ENCODE assay signal across 1 cellular context in genomic region chr9:127897194-127897692, GRCh38.
A peak's percentile ranks its signal among the peaks of the same experiment; 100 is the strongest.
TF ChIP-seq lines count a peak whose summit lies in the region.

No MANE protein-coding gene starts in this region.

TF ChIP-seq in K562, 482 proteins besides CTCF, POLR2A, EP300 and RAD21 (continued from another document):
- TF ChIP-seq, protein P1, sequence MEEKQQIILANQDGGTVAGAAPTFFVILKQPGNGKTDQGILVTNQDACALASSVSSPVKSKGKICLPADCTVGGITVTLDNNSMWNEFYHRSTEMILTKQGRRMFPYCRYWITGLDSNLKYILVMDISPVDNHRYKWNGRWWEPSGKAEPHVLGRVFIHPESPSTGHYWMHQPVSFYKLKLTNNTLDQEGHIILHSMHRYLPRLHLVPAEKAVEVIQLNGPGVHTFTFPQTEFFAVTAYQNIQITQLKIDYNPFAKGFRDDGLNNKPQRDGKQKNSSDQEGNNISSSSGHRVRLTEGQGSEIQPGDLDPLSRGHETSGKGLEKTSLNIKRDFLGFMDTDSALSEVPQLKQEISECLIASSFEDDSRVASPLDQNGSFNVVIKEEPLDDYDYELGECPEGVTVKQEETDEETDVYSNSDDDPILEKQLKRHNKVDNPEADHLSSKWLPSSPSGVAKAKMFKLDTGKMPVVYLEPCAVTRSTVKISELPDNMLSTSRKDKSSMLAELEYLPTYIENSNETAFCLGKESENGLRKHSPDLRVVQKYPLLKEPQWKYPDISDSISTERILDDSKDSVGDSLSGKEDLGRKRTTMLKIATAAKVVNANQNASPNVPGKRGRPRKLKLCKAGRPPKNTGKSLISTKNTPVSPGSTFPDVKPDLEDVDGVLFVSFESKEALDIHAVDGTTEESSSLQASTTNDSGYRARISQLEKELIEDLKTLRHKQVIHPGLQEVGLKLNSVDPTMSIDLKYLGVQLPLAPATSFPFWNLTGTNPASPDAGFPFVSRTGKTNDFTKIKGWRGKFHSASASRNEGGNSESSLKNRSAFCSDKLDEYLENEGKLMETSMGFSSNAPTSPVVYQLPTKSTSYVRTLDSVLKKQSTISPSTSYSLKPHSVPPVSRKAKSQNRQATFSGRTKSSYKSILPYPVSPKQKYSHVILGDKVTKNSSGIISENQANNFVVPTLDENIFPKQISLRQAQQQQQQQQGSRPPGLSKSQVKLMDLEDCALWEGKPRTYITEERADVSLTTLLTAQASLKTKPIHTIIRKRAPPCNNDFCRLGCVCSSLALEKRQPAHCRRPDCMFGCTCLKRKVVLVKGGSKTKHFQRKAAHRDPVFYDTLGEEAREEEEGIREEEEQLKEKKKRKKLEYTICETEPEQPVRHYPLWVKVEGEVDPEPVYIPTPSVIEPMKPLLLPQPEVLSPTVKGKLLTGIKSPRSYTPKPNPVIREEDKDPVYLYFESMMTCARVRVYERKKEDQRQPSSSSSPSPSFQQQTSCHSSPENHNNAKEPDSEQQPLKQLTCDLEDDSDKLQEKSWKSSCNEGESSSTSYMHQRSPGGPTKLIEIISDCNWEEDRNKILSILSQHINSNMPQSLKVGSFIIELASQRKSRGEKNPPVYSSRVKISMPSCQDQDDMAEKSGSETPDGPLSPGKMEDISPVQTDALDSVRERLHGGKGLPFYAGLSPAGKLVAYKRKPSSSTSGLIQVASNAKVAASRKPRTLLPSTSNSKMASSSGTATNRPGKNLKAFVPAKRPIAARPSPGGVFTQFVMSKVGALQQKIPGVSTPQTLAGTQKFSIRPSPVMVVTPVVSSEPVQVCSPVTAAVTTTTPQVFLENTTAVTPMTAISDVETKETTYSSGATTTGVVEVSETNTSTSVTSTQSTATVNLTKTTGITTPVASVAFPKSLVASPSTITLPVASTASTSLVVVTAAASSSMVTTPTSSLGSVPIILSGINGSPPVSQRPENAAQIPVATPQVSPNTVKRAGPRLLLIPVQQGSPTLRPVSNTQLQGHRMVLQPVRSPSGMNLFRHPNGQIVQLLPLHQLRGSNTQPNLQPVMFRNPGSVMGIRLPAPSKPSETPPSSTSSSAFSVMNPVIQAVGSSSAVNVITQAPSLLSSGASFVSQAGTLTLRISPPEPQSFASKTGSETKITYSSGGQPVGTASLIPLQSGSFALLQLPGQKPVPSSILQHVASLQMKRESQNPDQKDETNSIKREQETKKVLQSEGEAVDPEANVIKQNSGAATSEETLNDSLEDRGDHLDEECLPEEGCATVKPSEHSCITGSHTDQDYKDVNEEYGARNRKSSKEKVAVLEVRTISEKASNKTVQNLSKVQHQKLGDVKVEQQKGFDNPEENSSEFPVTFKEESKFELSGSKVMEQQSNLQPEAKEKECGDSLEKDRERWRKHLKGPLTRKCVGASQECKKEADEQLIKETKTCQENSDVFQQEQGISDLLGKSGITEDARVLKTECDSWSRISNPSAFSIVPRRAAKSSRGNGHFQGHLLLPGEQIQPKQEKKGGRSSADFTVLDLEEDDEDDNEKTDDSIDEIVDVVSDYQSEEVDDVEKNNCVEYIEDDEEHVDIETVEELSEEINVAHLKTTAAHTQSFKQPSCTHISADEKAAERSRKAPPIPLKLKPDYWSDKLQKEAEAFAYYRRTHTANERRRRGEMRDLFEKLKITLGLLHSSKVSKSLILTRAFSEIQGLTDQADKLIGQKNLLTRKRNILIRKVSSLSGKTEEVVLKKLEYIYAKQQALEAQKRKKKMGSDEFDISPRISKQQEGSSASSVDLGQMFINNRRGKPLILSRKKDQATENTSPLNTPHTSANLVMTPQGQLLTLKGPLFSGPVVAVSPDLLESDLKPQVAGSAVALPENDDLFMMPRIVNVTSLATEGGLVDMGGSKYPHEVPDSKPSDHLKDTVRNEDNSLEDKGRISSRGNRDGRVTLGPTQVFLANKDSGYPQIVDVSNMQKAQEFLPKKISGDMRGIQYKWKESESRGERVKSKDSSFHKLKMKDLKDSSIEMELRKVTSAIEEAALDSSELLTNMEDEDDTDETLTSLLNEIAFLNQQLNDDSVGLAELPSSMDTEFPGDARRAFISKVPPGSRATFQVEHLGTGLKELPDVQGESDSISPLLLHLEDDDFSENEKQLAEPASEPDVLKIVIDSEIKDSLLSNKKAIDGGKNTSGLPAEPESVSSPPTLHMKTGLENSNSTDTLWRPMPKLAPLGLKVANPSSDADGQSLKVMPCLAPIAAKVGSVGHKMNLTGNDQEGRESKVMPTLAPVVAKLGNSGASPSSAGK (IDR thresholded peaks at IDR 0.05), result no peak
- no peak for TF ChIP-seq ZNF584 (CRISPR knock-in tag; IDR thresholded peaks at IDR 0.05; ENCODE audit: low read depth)
- no peak for TF ChIP-seq ZNF217 (CRISPR knock-in tag; IDR thresholded peaks at IDR 0.05)
- TF ChIP-seq VEZF1 (CRISPR knock-in tag; IDR thresholded peaks at IDR 0.05), result peak; percentile 73
- no peak for TF ChIP-seq ARID1B (IDR thresholded peaks at IDR 0.05)
- 0 out of 2 replicates have a peak, but pooled peaks have one; percentile 13 for TF ChIP-seq EGR1 (conservative IDR thresholded peaks at IDR 0.05)
- no peak for TF ChIP-seq DIDO1 (tag; IDR thresholded peaks at IDR 0.05; ENCODE audit: low read depth)
- peak; percentile 54; the same call in 1 of the 2 replicates for TF ChIP-seq RNF2 (IDR thresholded peaks at IDR 0.05)
- no peak for TF ChIP-seq TOE1 (IDR thresholded peaks at IDR 0.05; ENCODE audit: borderline replicate concordance)
- TF ChIP-seq TOE1 (CRISPR knock-in tag; IDR thresholded peaks at IDR 0.05; ENCODE audit: borderline replicate concordance, low read depth), result no peak
- no peak for TF ChIP-seq HMGN3 (IDR thresholded peaks at IDR 0.05; ENCODE audit: borderline replicate concordance, extremely low read depth, insufficient read length, low read depth, low read length)
